Comparison of ENCODE assay signal across 7 cellular contexts in genomic region chr1:9560090-9560489, GRCh38. TPM values are rescaled to one million over a fixed set of nuclear protein-coding genes. Genes with fewer than 3 reads are reported as not detected.
DNase-seq lines count a peak whose midpoint lies in the region; ATAC-seq and TF ChIP-seq lines count a peak whose summit lies in the region.
"Not testable (repeated sequence)": the region's sequence is repeated elsewhere in the genome, so short reads cannot be mapped to it uniquely, and the experiment has no call there.

No MANE protein-coding gene starts in this region.

- H3K36me3 Mint-ChIP-seq in CD4-positive, alpha-beta memory T cell: peaks cover 24 to 28% of the 10 kb centered on the region in 2 donors
- not testable (repeated sequence) for H3K36me3 Mint-ChIP-seq in IgD-negative memory B cell
- H3K36me3 Mint-ChIP-seq in T-cell: peaks cover 35% of the 10 kb centered on the region
- H3K36me3 Mint-ChIP-seq in osteocyte (ENCODE audit: unreplicated experiment): peaks cover 27% of the 10 kb centered on the region

- H3K9me3 ChIP-seq in CD4-positive, alpha-beta memory T cell (ENCODE audit: control insufficient read depth in 1 of 2, low read length in 2 of 2); right atrium auricular region; stomach smooth muscle (ENCODE audit: control insufficient read depth in 2 of 2, low read length in 2 of 2): not testable (repeated sequence)

- H3K27me3 Mint-ChIP-seq in CD4-positive, alpha-beta memory T cell; IgD-negative memory B cell; T-cell; osteocyte (ENCODE audit: unreplicated experiment): not testable (repeated sequence)

- H3K27me3 ChIP-seq in CD4-positive, alpha-beta memory T cell (ENCODE audit: insufficient read depth, low read length); right atrium auricular region; stomach smooth muscle (ENCODE audit: control insufficient read depth in 1 of 2, insufficient read depth in 2 of 2, low read length in 2 of 2): not testable (repeated sequence)

- peak in 1 of 4 experiments; percentile 14 for ATAC-seq in T-cell (replicated peaks in 1 of 4)

- not testable (repeated sequence) for H3K9me3 Mint-ChIP-seq in CD4-positive, alpha-beta memory T cell; IgD-negative memory B cell; T-cell; osteocyte (ENCODE audit: unreplicated experiment)

- H3K9ac ChIP-seq in stomach smooth muscle (ENCODE audit: low read length in 2 of 2): not testable (repeated sequence)

- H3K4me3 Mint-ChIP-seq in CD4-positive, alpha-beta memory T cell: peak overlapping the region in 4 of 8 donors; percentile 17 to 63 (median 58)
- H3K4me3 Mint-ChIP-seq in IgD-negative memory B cell (peak overlapping the region; percentile 76 to 91 (median 82)), T-cell (peak overlapping the region in 1 of 3 donors; percentile 70)
- H3K4me3 Mint-ChIP-seq in osteocyte (ENCODE audit: unreplicated experiment): not testable (repeated sequence)

- not testable (repeated sequence) for H3K27ac ChIP-seq in CD4-positive, alpha-beta memory T cell (ENCODE audit: low read depth, low read length)
- H3K27ac ChIP-seq in right atrium auricular region: peak overlapping the region; percentile 86 to 90
- peak overlapping the region; percentile 79 for H3K27ac ChIP-seq in stomach smooth muscle (ENCODE audit: low read length)

- H3K4me3 ChIP-seq in CD4-positive, alpha-beta memory T cell (ENCODE audit: low read length in 2 of 2); right atrium auricular region; stomach smooth muscle (ENCODE audit: low read length in 2 of 2): not testable (repeated sequence)

- H3K4me1 Mint-ChIP-seq in CD4-positive, alpha-beta memory T cell: peaks cover 20 to 36% (median 28%) of the 10 kb centered on the region in 4 donors
- peaks cover 8 to 13% (median 9%) of the 10 kb centered on the region in 3 donors for H3K4me1 Mint-ChIP-seq in IgD-negative memory B cell
- H3K4me1 Mint-ChIP-seq in T-cell: peaks cover 35 to 41% (median 39%) of the 10 kb centered on the region in 3 donors
- peaks cover 20% of the 10 kb centered on the region for H3K4me1 Mint-ChIP-seq in osteocyte (ENCODE audit: unreplicated experiment)

- CTCF ChIA-PET in CD4-positive, alpha-beta memory T cell (lab: Charles Lee; ENCODE audit: partially characterized antibody): interaction anchor here (1.1 to 1.3 kb wide), 2 partner anchors 10 to 69 kb away, joined by 3 read pairs; no protein-coding TSS in a partner anchor
- CTCF ChIA-PET in T-cell (lab: Charles Lee): not testable (repeated sequence)

- H3K36me3 ChIP-seq in CD4-positive, alpha-beta memory T cell (ENCODE audit: insufficient read depth, low read length); right atrium auricular region; stomach smooth muscle (ENCODE audit: control insufficient read depth in 2 of 2, insufficient read depth in 2 of 2, low read length in 2 of 2): not testable (repeated sequence)

- POLR2A ChIA-PET in CD4-positive, alpha-beta memory T cell (lab: Charles Lee; ENCODE audit: partially characterized antibody); T-cell (lab: Charles Lee): not testable (repeated sequence)

- TF ChIP-seq CTCF in right atrium auricular region (IDR thresholded peaks at IDR 0.05); osteocyte (IDR thresholded peaks at IDR 0.05): not testable (repeated sequence)

- DNase-seq in CD4-positive, alpha-beta memory T cell; T-cell; right atrium auricular region (ENCODE audit: low spot score); osteocyte (ENCODE audit: extremely low spot score, unreplicated experiment): not testable (repeated sequence)
- peak; percentile 50 for DNase-seq in activated effector memory CD4-positive, alpha-beta T cell treated with anti-CD3 and anti-CD28 coated beads, Interleukin-2, amount 50 U/mL, for 16 hours

- peak overlapping the region; percentile 63 to 94 (median 86) for H3K27ac Mint-ChIP-seq in CD4-positive, alpha-beta memory T cell
- H3K27ac Mint-ChIP-seq in IgD-negative memory B cell: peak overlapping the region in 2 of 3 donors; percentile 53 to 93
- peak overlapping the region; percentile 53 to 73 for H3K27ac Mint-ChIP-seq in T-cell
- H3K27ac Mint-ChIP-seq in osteocyte (ENCODE audit: unreplicated experiment): peak overlapping the region; percentile 47

- peaks cover 25% of the 10 kb centered on the region for H3K4me1 ChIP-seq in CD4-positive, alpha-beta memory T cell (ENCODE audit: insufficient read depth, low read length)
- H3K4me1 ChIP-seq in right atrium auricular region (peaks cover 0 to 41% of the 10 kb centered on the region in 2 donors), stomach smooth muscle (ENCODE audit: control insufficient read depth, insufficient read depth, low read length) (peaks cover 41% of the 10 kb centered on the region)

- intact Hi-C loops in CD4-positive, alpha-beta memory T cell (cut with micrococcal nuclease): not testable (repeated sequence)

RNA-seq across cellular contexts. Expression of gene SLC25A33, which starts 20.8 kb away (rescaled TPM):
- total RNA-seq in CD4-positive, alpha-beta memory T cell: 1 to 10 TPM; 2.5 to 3.1 TPM
- 1 to 10 TPM; 4.2 to 5.4 TPM for polyA plus RNA-seq in CD4-positive, alpha-beta memory T cell
- polyA plus RNA-seq in IgD-negative memory B cell: 7.5 TPM
- total RNA-seq in T-cell (1 to 10 TPM; 2.8 to 6.2 (median 4.4) TPM), right atrium auricular region (10 to 100 TPM; 10.9 to 16.4 TPM), osteocyte (6.9 and 7.0 TPM in 2 replicates)

RNA-seq across cellular contexts. Expression of gene TMEM201, which starts 28.6 kb away (rescaled TPM):
- 10 to 100 TPM; 11.2 to 12.9 TPM for total RNA-seq in CD4-positive, alpha-beta memory T cell
- polyA plus RNA-seq in CD4-positive, alpha-beta memory T cell: 1 to 10 TPM in 1 of 2 donors, under 1 TPM in 1; 0.41 to 3.5 TPM
- polyA plus RNA-seq in IgD-negative memory B cell: 4.2 TPM
- total RNA-seq in T-cell (10 to 100 TPM; 11.4 to 14.6 (median 12.5) TPM), right atrium auricular region (10 to 100 TPM; 17.2 to 18.6 TPM), osteocyte (17.3 and 17.9 TPM in 2 replicates)
